10 cellular contexts compared by ENCODE assay signal in genomic region chr14:103105580-103106168, GRCh38. TPM values are rescaled to one million over a fixed set of nuclear protein-coding genes. Genes with fewer than 3 reads are reported as not detected.
A peak's percentile ranks its signal among the peaks of the same experiment; 100 is the strongest.
DNase-seq lines count a peak whose midpoint lies in the region; ATAC-seq and TF ChIP-seq lines count a peak whose summit lies in the region.
"Had no signal": no experiment of that assay in that cellular context is flagged by ENCODE, and none has a peak within 500 bp of the region (broad histone marks: within the 10 kb centered on the region; RNA-seq: fewer than 3 reads in every experiment).

No MANE protein-coding gene starts in this region.

- CTCF ChIA-PET in CD4-positive, alpha-beta T cell (lab: Charles Lee): interaction anchor here (1.2 to 2.2 kb wide), 8 partner anchors 11 to 411 kb away, joined by 3 to 15 read pairs (median 6); partner anchors contain the start of gene EXOC3L4

- H3K4me3 Mint-ChIP-seq in CD4-positive, alpha-beta T cell: no peak overlapping the region

- in situ Hi-C loops in GM13976 (cut with MboI; ENCODE audit: low sequenced_read_pairs, unreplicated experiment) (loop anchor here (5.0 kb wide), 1 partner anchor 82 kb away; no protein-coding TSS in a partner anchor), brain microvascular endothelial cell (cut with HindIII; ENCODE audit: low pct_ligation_motif_present, low sequenced_read_pairs) (no loop called here)

- peak in 1 of 10 experiments; percentile 13 for DNase-seq in CD4-positive, alpha-beta T cell
- DNase-seq in GM13976 (ENCODE audit: low spot score) (peak; percentile 63), NCI-H345 treated with DMSO at 0.1 percent for 48 hours (lab: John Stamatoyannopoulos, UW; ENCODE audit: unreplicated experiment) (peak; percentile 69), brain microvascular endothelial cell (no peak), cerebellum (ENCODE audit: low spot score) (no peak)

- no peak overlapping the region for H3K27ac ChIP-seq in CD4-positive, alpha-beta T cell (ENCODE audit: low read depth, low read length)
- H3K27ac ChIP-seq in brain microvascular endothelial cell: no peak overlapping the region

- POLR2A ChIA-PET in CD4-positive, alpha-beta T cell (lab: Charles Lee): no interaction called here

- H3K27me3 Mint-ChIP-seq in CD4-positive, alpha-beta T cell: peaks cover 35% of the 10 kb centered on the region

- H3K4me3 ChIP-seq in brain microvascular endothelial cell (ENCODE audit: low read depth, low read length): no peak overlapping the region

- peak; percentile 24 for ATAC-seq in CD4-positive, alpha-beta T cell (ENCODE audit: poor library complexity)
- no peak for ATAC-seq in GM19023 (IDR thresholded peaks at IDR 0.05; ENCODE audit: unreplicated experiment)
- no peak for ATAC-seq in HG02759 (IDR thresholded peaks at IDR 0.05; ENCODE audit: unreplicated experiment)
- ATAC-seq in GM21786 (IDR thresholded peaks at IDR 0.05; ENCODE audit: unreplicated experiment): no peak

- intact Hi-C loops in CD4-positive, alpha-beta T cell (cut with DNase I, micrococcal nuclease): loop anchor here (1.0 to 10.0 kb wide), 5 partner anchors 79 to 442 kb away; no protein-coding TSS in a partner anchor

- H3K36me3 ChIP-seq in brain microvascular endothelial cell (replicated peaks): no peaks in the 10 kb centered on the region

- no peaks in the 10 kb centered on the region for H3K36me3 Mint-ChIP-seq in CD4-positive, alpha-beta T cell (ENCODE audit: low read depth)

- H3K4me1 Mint-ChIP-seq in CD4-positive, alpha-beta T cell (ENCODE audit: low read depth): peaks cover 10% of the 10 kb centered on the region

- H3K9me3 ChIP-seq in CD4-positive, alpha-beta T cell (ENCODE audit: control insufficient read depth, low read length): no peaks in the 10 kb centered on the region

- H3K27me3 ChIP-seq in CD4-positive, alpha-beta T cell (ENCODE audit: control insufficient read depth, insufficient read depth, low read length): peaks cover 33% of the 10 kb centered on the region
- peaks cover 39% of the 10 kb centered on the region for H3K27me3 ChIP-seq in brain microvascular endothelial cell (replicated peaks)

- no peak overlapping the region for H3K27ac Mint-ChIP-seq in CD4-positive, alpha-beta T cell

- H3K9me3 Mint-ChIP-seq in CD4-positive, alpha-beta T cell: no peaks in the 10 kb centered on the region

- no peak for TF ChIP-seq CTCF in CD4-positive, alpha-beta T cell (IDR thresholded peaks at IDR 0.05)
- TF ChIP-seq CTCF in GM13976 (IDR thresholded peaks at IDR 0.05; ENCODE audit: borderline replicate concordance, control extremely low read depth, extremely low read depth, insufficient read depth, missing control alignments): peak; percentile 18
- TF ChIP-seq CTCF in brain microvascular endothelial cell (IDR thresholded peaks at IDR 0.05; ENCODE audit: low read depth, low read length, missing control alignments): peak; percentile 23

RNA-seq across cellular contexts. Expression of gene EXOC3L4, which starts 11.1 kb away (rescaled TPM):
- not detected for total RNA-seq in CD4-positive, alpha-beta T cell
- total RNA-seq in cerebellum: 0.36 TPM
- total RNA-seq: SK-MEL-5 had no signal

RNA-seq across cellular contexts. Expression of gene TNFAIP2, which starts 17.6 kb away (rescaled TPM):
- 1 to 10 TPM; 4.4 to 6.1 TPM for total RNA-seq in CD4-positive, alpha-beta T cell
- 8.6 TPM for total RNA-seq in cerebellum
- total RNA-seq: SK-MEL-5 had no signal

RNA-seq across cellular contexts. Expression of gene LBHD2, which starts 21.7 kb away (rescaled TPM):
- total RNA-seq in CD4-positive, alpha-beta T cell: not detected
- total RNA-seq in cerebellum: not detected
- total RNA-seq: Daoy, SK-MEL-5 had no signal

RNA-seq across cellular contexts. Expression of gene CDC42BPB, which starts 48.3 kb away (rescaled TPM):
- 1 to 10 TPM; 6.6 to 7.6 TPM for total RNA-seq in CD4-positive, alpha-beta T cell
- total RNA-seq in cerebellum: 102 TPM

Comparison
In these comparisons a context has a peak if more than half of its experiments do, and no peak if none do; other contexts are left out.
1. DNase-seq: peak in GM13976 (single experiment) and NCI-H345 treated with DMSO at 0.1 percent for 48 hours (single experiment); none in brain microvascular endothelial cell (single experiment) and cerebellum (single experiment).